37 cellular contexts compared by ENCODE assay signal in the genomic region with DNA sequence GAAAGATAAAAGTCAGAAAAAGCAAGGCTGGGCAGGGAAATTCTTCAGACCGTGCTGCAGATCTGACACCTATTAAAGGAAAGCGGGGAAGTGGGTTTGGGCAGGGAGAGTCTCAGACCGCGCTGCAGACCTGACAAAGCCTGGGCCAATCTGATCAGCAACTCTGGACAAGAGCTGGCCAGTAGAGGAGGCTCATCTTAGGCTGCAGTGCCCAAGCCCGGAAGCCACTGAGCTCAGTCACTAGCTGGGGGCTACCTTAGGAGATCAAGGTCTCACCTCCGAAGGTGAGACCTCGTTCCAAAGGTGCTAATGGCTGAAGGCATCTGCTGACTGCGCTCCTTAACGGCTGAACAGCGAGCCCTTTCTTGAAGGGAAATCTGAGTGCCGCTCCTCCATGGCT.
"Had no signal": no experiment of that assay in that cellular context is flagged by ENCODE, and none has a peak within 500 bp of the region (broad histone marks: within the 10 kb centered on the region; RNA-seq: fewer than 3 reads in every experiment).

No MANE protein-coding gene starts in this region.

- H3K36me3 ChIP-seq: breast epithelium, esophagus squamous epithelium, pancreas, prostate gland, sigmoid colon, thyroid gland had no signal

- H3K4me1 Mint-ChIP-seq: activated CD4-positive, alpha-beta T cell treated with anti-CD3 and anti-CD28 coated beads for 36 hours; activated naive CD4-positive, alpha-beta T cell treated with anti-CD3 and anti-CD28 coated beads, Interleukin-2, amount 50 U/mL, for 24 hours; activated naive CD8-positive, alpha-beta T cell treated with anti-CD3 and anti-CD28 coated beads, Interleukin-2, amount 50 U/mL, for 24 hours; central memory CD8-positive, alpha-beta T cell; naive thymus-derived CD4-positive, alpha-beta T cell; stimulated activated memory B cell treated with anti-CD40 and anti-IgM and Interleukin-4, amounts not matched to agents 10 μg/mL and 1 μg/mL and 100 μg/mL, for 72 hours; stimulated activated naive CD8-positive, alpha-beta T cell treated with anti-CD3 and anti-CD28 coated beads, Interleukin-15, amount 100 ng/mL, for 72 hours had no signal

- H3K27ac Mint-ChIP-seq: activated CD4-positive, alpha-beta T cell treated with anti-CD3 and anti-CD28 coated beads for 36 hours; activated CD8-positive, alpha-beta memory T cell treated with anti-CD3 and anti-CD28 coated beads, Interleukin-2, amount 10 ng/mL, durations not matched to agents 7 days and 5 days; activated CD8-positive, alpha-beta T cell treated with anti-CD3 and anti-CD28 coated beads, Interleukin-2, amount 10 ng/mL, durations not matched to agents 7 days and 5 days; activated naive CD4-positive, alpha-beta T cell treated with anti-CD3 and anti-CD28 coated beads, Interleukin-2, amount 50 U/mL, for 24 hours; activated naive CD8-positive, alpha-beta T cell treated with anti-CD3 and anti-CD28 coated beads, Interleukin-2, amount 50 U/mL, for 24 hours; activated T-helper 2 cell treated with anti-CD3 and anti-CD28 coated beads, Interferon-gamma antibody, Interleukin-2, Interleukin-4, amounts not matched to agents 10 μg/mL and 5 μg/mL and 100 μg/mL, durations not matched to agents 14 hours and 24 hours and 36 hours; dendritic cell treated with granulocyte-macrophage colony-stimulating factor and Interleukin-4, amounts not matched to agents 40 ng/mL and 50 ng/mL, for 4 days; mesothelial cell of epicardium; stimulated activated memory B cell treated with anti-CD40 and anti-IgM and Interleukin-4, amounts not matched to agents 10 μg/mL and 1 μg/mL and 100 μg/mL, for 72 hours; stimulated activated naive CD8-positive, alpha-beta T cell treated with anti-CD3 and anti-CD28 coated beads, Interleukin-15, amount 100 ng/mL, for 72 hours; T-helper 1 cell treated with Interleukin-12 subunit alpha and Interleukin-12 subunit beta and Interleukin-4 antibody, amounts not matched to agents 30 μg/mL and 1 μg/mL, for 36 hours had no signal

- H3K27me3 Mint-ChIP-seq: activated CD4-positive, alpha-beta T cell treated with anti-CD3 and anti-CD28 coated beads for 36 hours; activated CD8-positive, alpha-beta memory T cell treated with anti-CD3 and anti-CD28 coated beads, Interleukin-2, amount 10 ng/mL, durations not matched to agents 7 days and 5 days; activated naive CD4-positive, alpha-beta T cell treated with anti-CD3 and anti-CD28 coated beads, Interleukin-2, amount 50 U/mL, for 24 hours; activated naive CD8-positive, alpha-beta T cell treated with anti-CD3 and anti-CD28 coated beads, Interleukin-2, amount 50 U/mL, for 24 hours; central memory CD8-positive, alpha-beta T cell; dendritic cell treated with granulocyte-macrophage colony-stimulating factor and Interleukin-4, amounts not matched to agents 40 ng/mL and 50 ng/mL, for 4 days; naive thymus-derived CD4-positive, alpha-beta T cell; stimulated activated memory B cell treated with anti-CD40 and anti-IgM and Interleukin-4, amounts not matched to agents 10 μg/mL and 1 μg/mL and 100 μg/mL, for 72 hours; stimulated activated naive CD8-positive, alpha-beta T cell treated with anti-CD3 and anti-CD28 coated beads, Interleukin-15, amount 100 ng/mL, for 72 hours had no signal

- ATAC-seq: activated CD4-positive, alpha-beta T cell treated with anti-CD3 and anti-CD28 coated beads for 36 hours; activated CD8-positive, alpha-beta memory T cell treated with anti-CD3 and anti-CD28 coated beads, Interleukin-2, amount 10 ng/mL, durations not matched to agents 7 days and 5 days; activated CD8-positive, alpha-beta T cell treated with anti-CD3 and anti-CD28 coated beads, Interleukin-2, amount 10 ng/mL, durations not matched to agents 7 days and 5 days; activated naive CD8-positive, alpha-beta T cell treated with anti-CD3 and anti-CD28 coated beads, Interleukin-2, amount 50 U/mL, for 24 hours; left colon; naive thymus-derived CD4-positive, alpha-beta T cell; pancreas; stimulated activated memory B cell treated with anti-CD40 and anti-IgM and Interleukin-4, amounts not matched to agents 10 μg/mL and 1 μg/mL and 100 μg/mL, for 72 hours; stimulated activated naive CD8-positive, alpha-beta T cell treated with anti-CD3 and anti-CD28 coated beads, Interleukin-15, amount 100 ng/mL, for 72 hours had no signal

- H3K9me3 ChIP-seq: breast epithelium, esophagus squamous epithelium, pancreas, prostate gland, sigmoid colon, thyroid gland had no signal

- H3K27me3 ChIP-seq: breast epithelium, esophagus squamous epithelium, pancreas, sigmoid colon, thyroid gland had no signal

- H3K9me3 Mint-ChIP-seq: activated naive CD4-positive, alpha-beta T cell treated with anti-CD3 and anti-CD28 coated beads, Interleukin-2, amount 50 U/mL, for 24 hours; activated naive CD8-positive, alpha-beta T cell treated with anti-CD3 and anti-CD28 coated beads, Interleukin-2, amount 50 U/mL, for 24 hours; activated T-helper 2 cell treated with anti-CD3 and anti-CD28 coated beads, Interferon-gamma antibody, Interleukin-2, Interleukin-4, amounts not matched to agents 10 μg/mL and 5 μg/mL and 100 μg/mL, durations not matched to agents 14 hours and 24 hours and 36 hours; central memory CD8-positive, alpha-beta T cell; dendritic cell treated with granulocyte-macrophage colony-stimulating factor and Interleukin-4, amounts not matched to agents 40 ng/mL and 50 ng/mL, for 4 days; mesothelial cell of epicardium; naive thymus-derived CD4-positive, alpha-beta T cell; stimulated activated memory B cell treated with anti-CD40 and anti-IgM and Interleukin-4, amounts not matched to agents 10 μg/mL and 1 μg/mL and 100 μg/mL, for 72 hours; stimulated activated naive CD8-positive, alpha-beta T cell treated with anti-CD3 and anti-CD28 coated beads, Interleukin-15, amount 100 ng/mL, for 72 hours; T-helper 1 cell treated with Interleukin-12 subunit alpha and Interleukin-12 subunit beta and Interleukin-4 antibody, amounts not matched to agents 30 μg/mL and 1 μg/mL, for 36 hours had no signal

- H3K27ac ChIP-seq: breast epithelium, epithelial cell of prostate, esophagus squamous epithelium, pancreas, prostate gland, sigmoid colon, thyroid gland had no signal

- H3K4me1 ChIP-seq: breast epithelium, pancreas, prostate gland, thyroid gland had no signal

- H3K36me3 Mint-ChIP-seq: activated CD8-positive, alpha-beta memory T cell treated with anti-CD3 and anti-CD28 coated beads, Interleukin-2, amount 10 ng/mL, durations not matched to agents 7 days and 5 days had no signal

- H3K4me3 ChIP-seq: breast epithelium, esophagus squamous epithelium, pancreas, prostate gland, sigmoid colon, thyroid gland had no signal

- H3K4me3 Mint-ChIP-seq: activated CD4-positive, alpha-beta T cell treated with anti-CD3 and anti-CD28 coated beads for 36 hours; activated CD8-positive, alpha-beta memory T cell treated with anti-CD3 and anti-CD28 coated beads, Interleukin-2, amount 10 ng/mL, durations not matched to agents 7 days and 5 days; activated CD8-positive, alpha-beta T cell treated with anti-CD3 and anti-CD28 coated beads, Interleukin-2, amount 10 ng/mL, durations not matched to agents 7 days and 5 days; activated naive CD4-positive, alpha-beta T cell treated with anti-CD3 and anti-CD28 coated beads, Interleukin-2, amount 50 U/mL, for 24 hours; activated naive CD8-positive, alpha-beta T cell treated with anti-CD3 and anti-CD28 coated beads, Interleukin-2, amount 50 U/mL, for 24 hours; central memory CD8-positive, alpha-beta T cell; dendritic cell treated with granulocyte-macrophage colony-stimulating factor and Interleukin-4, amounts not matched to agents 40 ng/mL and 50 ng/mL, for 4 days; mesothelial cell of epicardium; naive thymus-derived CD4-positive, alpha-beta T cell; stimulated activated memory B cell treated with anti-CD40 and anti-IgM and Interleukin-4, amounts not matched to agents 10 μg/mL and 1 μg/mL and 100 μg/mL, for 72 hours; stimulated activated naive CD8-positive, alpha-beta T cell treated with anti-CD3 and anti-CD28 coated beads, Interleukin-15, amount 100 ng/mL, for 72 hours; T-helper 1 cell treated with Interleukin-12 subunit alpha and Interleukin-12 subunit beta and Interleukin-4 antibody, amounts not matched to agents 30 μg/mL and 1 μg/mL, for 36 hours had no signal

- DNase-seq: activated CD4-positive, alpha-beta T cell treated with anti-CD3 and anti-CD28 coated beads for 36 hours; activated CD4-positive, CD25-positive, alpha-beta regulatory T cell; activated CD8-positive, alpha-beta memory T cell treated with anti-CD3 and anti-CD28 coated beads, Interleukin-2, amount 10 ng/mL, durations not matched to agents 7 days and 5 days; activated CD8-positive, alpha-beta T cell treated with anti-CD3 and anti-CD28 coated beads, Interleukin-2, amount 10 ng/mL, durations not matched to agents 7 days and 5 days; activated naive CD8-positive, alpha-beta T cell treated with anti-CD3 and anti-CD28 coated beads, Interleukin-2, amount 50 U/mL, for 24 hours; activated T-cell treated with anti-CD3 and anti-CD28 coated beads, Interleukin-2, amount 50 U/mL, for 48 hours; amygdala; effector CD4-positive, alpha-beta T cell; esophagus squamous epithelium; kidney; left colon; mammary epithelial cell; naive thymus-derived CD4-positive, alpha-beta T cell; pancreas; retina; sigmoid colon; small intestine; stimulated activated CD4-positive, alpha-beta T cell treated with anti-CD3 and anti-CD28 coated beads, Interleukin-1b, Interleukin-23, amount 100 ng/mL, for 48 hours; stimulated activated CD4-positive, alpha-beta T cell treated with anti-CD3 and anti-CD28 coated beads, Interleukin-4, amount 100 ng/mL, for 4 hours; stimulated activated CD8-positive, alpha-beta memory T cell treated with anti-CD3 and anti-CD28 coated beads, Interleukin-4, amount 100 ng/mL, for 48 hours; stimulated activated naive CD8-positive, alpha-beta T cell treated with anti-CD3 and anti-CD28 coated beads, Interleukin-15, amount 100 ng/mL, for 72 hours; substantia nigra; T-helper 9 cell; thyroid gland had no signal

- FAIRE-seq: endometrium, frontal cortex, kidney, pancreas, small intestine, urothelium cell line had no signal
